In the genomic region with DNA sequence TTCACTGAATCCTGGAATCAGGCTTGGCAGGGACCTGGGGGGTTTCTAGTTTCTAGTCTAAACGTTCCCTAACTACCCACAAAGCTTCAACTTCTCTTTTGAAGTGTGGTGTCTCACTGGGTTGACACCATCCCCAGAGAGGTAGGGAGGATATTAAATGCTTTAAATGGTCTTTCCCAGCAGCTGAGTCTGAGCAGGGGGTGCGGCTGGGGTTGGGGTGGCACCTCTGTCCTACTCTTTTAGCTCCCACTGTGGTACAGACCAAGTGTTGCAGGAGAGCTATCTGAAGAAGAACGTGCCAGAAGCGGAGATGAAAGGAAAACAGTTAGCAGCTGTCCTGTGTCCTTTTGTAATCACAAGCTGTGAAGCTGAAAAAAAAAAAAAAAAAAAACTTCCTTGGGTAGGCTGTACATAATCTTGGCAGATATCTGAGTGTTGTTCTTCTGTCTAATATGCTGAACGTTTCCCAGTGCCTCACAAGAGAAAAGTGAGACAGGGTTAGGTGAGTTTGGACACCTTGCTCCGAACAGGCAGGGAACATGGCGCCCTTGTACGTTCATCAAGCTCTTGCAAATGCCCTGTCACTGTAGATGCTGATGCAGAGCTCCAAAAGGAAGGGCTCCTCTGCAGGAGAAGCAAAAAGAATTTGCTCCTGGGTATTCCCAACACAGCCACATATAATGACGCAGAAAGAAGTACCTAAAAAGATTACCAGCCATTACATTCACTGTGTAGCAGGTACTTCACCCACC, we compare ENCODE assay signal across 1 cellular context.
TF ChIP-seq lines count a peak whose summit lies in the region.

No MANE protein-coding gene starts in this region.

TF ChIP-seq in GM23338, 12 proteins besides CTCF, POLR2A, EP300 and RAD21 (continued from another document):
- no peak for TF ChIP-seq ZNF462 (CRISPR knock-in tag; IDR thresholded peaks at IDR 0.05)
- TF ChIP-seq ZNF331 (CRISPR knock-in tag; IDR thresholded peaks at IDR 0.05; ENCODE audit: low read depth) = no peak
- no peak for TF ChIP-seq EZH2 (IDR thresholded peaks at IDR 0.05; ENCODE audit: low read depth, unreplicated experiment)
- TF ChIP-seq STAT1 (IDR thresholded peaks at IDR 0.05; ENCODE audit: unreplicated experiment) = no peak
- no peak for TF ChIP-seq CREB1 (CRISPR knock-in tag; IDR thresholded peaks at IDR 0.05; ENCODE audit: low read depth)
- TF ChIP-seq EZH2phosphoT487 (IDR thresholded peaks at IDR 0.05; ENCODE audit: unreplicated experiment) = no peak
